ENCODE assay signal across 8 cellular contexts in genomic region chr9:136485049-136485647, GRCh38. TPM values are rescaled to one million over a fixed set of nuclear protein-coding genes. Genes with fewer than 3 reads are reported as not detected.
DNase-seq lines count a peak whose midpoint lies in the region; ATAC-seq and TF ChIP-seq lines count a peak whose summit lies in the region.

No MANE protein-coding gene starts in this region.

- H4K20me1 ChIP-seq in DOHH2 (ENCODE audit: control insufficient read depth, insufficient read depth, low read depth, low read length), result peaks cover 16% of the 10 kb centered on the region; the same call in 1 of the 2 replicates

- H3K4me3 Mint-ChIP-seq in activated naive CD4-positive, alpha-beta T cell treated with anti-CD3 and anti-CD28 coated beads for 36 hours, result peak overlapping the region; percentile 29
- H3K4me3 Mint-ChIP-seq in type B pancreatic cell, result peak overlapping the region; percentile 81

- H3K14ac ChIP-seq in trophoblast cell (ENCODE audit: low read length), result no peak overlapping the region

- no peak overlapping the region for H2BK5ac ChIP-seq in trophoblast cell (ENCODE audit: low read depth, low read length, poor library complexity)

- peak; percentile 85 for TF ChIP-seq CTCF in DOHH2 (IDR thresholded peaks at IDR 0.05; ENCODE audit: low read depth, low read length, poor library complexity, severe bottlenecking)
- TF ChIP-seq CTCF in type B pancreatic cell (conservative IDR thresholded peaks at IDR 0.05), result peak; percentile 94

- CTCF ChIA-PET in activated naive CD4-positive, alpha-beta T cell treated with anti-CD3 and anti-CD28 coated beads for 36 hours (lab: Charles Lee), result interaction anchor here (0.6 to 8.6 kb wide), 16 partner anchors 33 to 223 kb away, joined by 3 to 88 read pairs (median 6); partner anchors contain the start of genes ENTR1 and PMPCA

- no peak overlapping the region for H2BK120ac ChIP-seq in trophoblast cell (ENCODE audit: insufficient read depth, low read length, poor library complexity)

- no peak overlapping the region for H4K91ac ChIP-seq in trophoblast cell (ENCODE audit: low read depth, low read length)

- no peaks in the 10 kb centered on the region for H3K9me3 ChIP-seq in DOHH2 (ENCODE audit: control insufficient read depth, insufficient read depth, low read length)
- no peaks in the 10 kb centered on the region for H3K9me3 ChIP-seq in trophoblast cell (ENCODE audit: insufficient read depth, low read depth, low read length)

- no peak for ATAC-seq in HG03460 (IDR thresholded peaks at IDR 0.05; ENCODE audit: unreplicated experiment)

- no peak overlapping the region for H3K18ac ChIP-seq in trophoblast cell (ENCODE audit: low read length)

- in situ Hi-C loops in SK-MEL-5 (cut with HindIII; ENCODE audit: low pct_unique_long_range_greater_than_20kb, low sequenced_read_pairs), result no loop called here

- H3K23ac ChIP-seq in trophoblast cell (ENCODE audit: low read length), result no peak overlapping the region

- no peak overlapping the region for H3K4ac ChIP-seq in trophoblast cell (ENCODE audit: low read depth, low read length)

- H3K36me3 ChIP-seq in DOHH2 (ENCODE audit: control insufficient read depth, low read length) (peaks cover 9% of the 10 kb centered on the region), trophoblast cell (ENCODE audit: control insufficient read depth in 1 of 2, insufficient read depth in 2 of 2, low read length in 2 of 2) (peaks cover 0 to 1% of the 10 kb centered on the region in 2 experiments)

- H3K27me3 Mint-ChIP-seq in activated naive CD4-positive, alpha-beta T cell treated with anti-CD3 and anti-CD28 coated beads for 36 hours (ENCODE audit: low read depth), result no peaks in the 10 kb centered on the region
- no peaks in the 10 kb centered on the region for H3K27me3 Mint-ChIP-seq in type B pancreatic cell

- no peak overlapping the region for H4K8ac ChIP-seq in trophoblast cell (ENCODE audit: low read depth, low read length)

- H3K79me1 ChIP-seq in trophoblast cell (ENCODE audit: low read length), result peaks cover 12% of the 10 kb centered on the region

- no peak overlapping the region for H2AFZ ChIP-seq in trophoblast cell (ENCODE audit: insufficient read depth, low read length, poor library complexity)

- H3K9me2 ChIP-seq in DOHH2 (replicated peaks; ENCODE audit: control insufficient read depth, low read length), result no peaks in the 10 kb centered on the region

- H3K9me3 Mint-ChIP-seq in activated naive CD4-positive, alpha-beta T cell treated with anti-CD3 and anti-CD28 coated beads for 36 hours, result no peaks in the 10 kb centered on the region
- H3K9me3 Mint-ChIP-seq in type B pancreatic cell, result no peaks in the 10 kb centered on the region

- no peak overlapping the region for H3K9ac ChIP-seq in trophoblast cell (ENCODE audit: low read length)

- no peaks in the 10 kb centered on the region for H3F3A ChIP-seq in DOHH2 (ENCODE audit: control insufficient read depth, insufficient read depth)

- H3K27ac ChIP-seq in DOHH2 (ENCODE audit: low read depth, low read length) (no peak overlapping the region), trophoblast cell (ENCODE audit: low read depth, low read length) (no peak overlapping the region)

- no peak overlapping the region for H3K4me3 ChIP-seq in DOHH2 (ENCODE audit: low read length)
- no peak overlapping the region for H3K4me3 ChIP-seq in trophoblast cell (ENCODE audit: low read depth, low read length)

- peak; percentile 77 for DNase-seq in M059J (ENCODE audit: low read depth)
- DNase-seq in SK-MEL-5 (ENCODE audit: low read depth, low spot score), result peak; percentile 84
- DNase-seq in activated naive CD4-positive, alpha-beta T cell treated with anti-CD3 and anti-CD28 coated beads for 36 hours, result peak; percentile 92
- peak; percentile 45 for DNase-seq in glomerular endothelial cell (ENCODE audit: extremely low read depth, low read depth, low spot score)
- DNase-seq in trophoblast cell, result peak; percentile 79 to 88
- peak; percentile 91 for DNase-seq in type B pancreatic cell (ENCODE audit: extremely low spot score, unreplicated experiment)

- H3K4me1 Mint-ChIP-seq in activated naive CD4-positive, alpha-beta T cell treated with anti-CD3 and anti-CD28 coated beads for 36 hours (ENCODE audit: low read depth), result peaks cover 22% of the 10 kb centered on the region
- H3K4me1 Mint-ChIP-seq in type B pancreatic cell (ENCODE audit: unreplicated experiment), result peaks cover 11% of the 10 kb centered on the region

- H2BK12ac ChIP-seq in trophoblast cell (ENCODE audit: low read length), result no peak overlapping the region

- H3K27me3 ChIP-seq in DOHH2 (ENCODE audit: control insufficient read depth, low read length) (no peaks in the 10 kb centered on the region), trophoblast cell (ENCODE audit: insufficient read depth, low read length) (no peaks in the 10 kb centered on the region)

- H3K4me2 ChIP-seq in DOHH2 (ENCODE audit: low read length) (peak overlapping the region; percentile 96; the same call in 1 of the 2 replicates), trophoblast cell (ENCODE audit: low read length) (no peak overlapping the region)

- intact Hi-C loops in activated naive CD4-positive, alpha-beta T cell treated with anti-CD3 and anti-CD28 coated beads for 36 hours (cut with micrococcal nuclease), result loop anchor here (1.0 to 10.0 kb wide), 2 partner anchors 159 to 760 kb away; partner anchors contain the start of gene TUBB4B

- no peak overlapping the region for H4K12ac ChIP-seq in trophoblast cell (ENCODE audit: low read depth, low read length)

- no peak overlapping the region for H2AK5ac ChIP-seq in trophoblast cell (ENCODE audit: low read length)

- no CpG with 5 or more reads among the region's 13 CpGs for WGBS in trophoblast cell (ENCODE audit: extremely low coverage, insufficient coverage, insufficient read length)

- no peak overlapping the region for H3K27ac Mint-ChIP-seq in activated naive CD4-positive, alpha-beta T cell treated with anti-CD3 and anti-CD28 coated beads for 36 hours
- peak overlapping the region; percentile 89 for H3K27ac Mint-ChIP-seq in type B pancreatic cell

- H3K79me2 ChIP-seq in DOHH2 (ENCODE audit: control insufficient read depth, low read length), result peaks cover 27% of the 10 kb centered on the region
- peaks cover 15% of the 10 kb centered on the region for H3K79me2 ChIP-seq in trophoblast cell (ENCODE audit: control insufficient read depth, insufficient read depth, low read length, poor library complexity)

- H3K4me1 ChIP-seq in DOHH2 (ENCODE audit: control insufficient read depth, low read length) (peaks cover 20% of the 10 kb centered on the region), trophoblast cell (ENCODE audit: control insufficient read depth in 1 of 2, insufficient read depth in 2 of 2, low read length in 2 of 2) (peaks cover 7 to 14% of the 10 kb centered on the region in 2 experiments)

- peaks cover 5% of the 10 kb centered on the region for H3K36me3 Mint-ChIP-seq in activated naive CD4-positive, alpha-beta T cell treated with anti-CD3 and anti-CD28 coated beads for 36 hours (ENCODE audit: low read depth)
- no peaks in the 10 kb centered on the region for H3K36me3 Mint-ChIP-seq in type B pancreatic cell

RNA-seq across cellular contexts. Expression of gene SEC16A, which starts 2.3 kb away (rescaled TPM):
- total RNA-seq in M059J (2014; rRNA removed; shearing (Covaris generic)), result 20.7 and 42.6 TPM in 2 replicates
- total RNA-seq in SK-MEL-5 (2014; rRNA removed; shearing (Covaris generic)), result 16.4 and 20.2 TPM in 2 replicates
- polyA plus RNA-seq in SK-MEL-5 (2015; cell fraction: cytosol; rRNA removed), result 76.2 and 87.8 TPM in 2 replicates
- polyA plus RNA-seq in SK-MEL-5 (2015; cell fraction: nucleus; rRNA removed), result 73.0 and 96.6 TPM in 2 replicates
- 10 to 100 TPM; 44.1 to 47.3 TPM for total RNA-seq in activated naive CD4-positive, alpha-beta T cell treated with anti-CD3 and anti-CD28 coated beads for 36 hours
- 71.7 and 117 TPM in 2 replicates for total RNA-seq in glomerular endothelial cell
- 61.8 and 62.8 TPM in 2 replicates for polyA plus RNA-seq in trophoblast cell (2013)
- total RNA-seq in type B pancreatic cell (ENCODE audit: low replicate concordance), result 74.6 and 95.0 TPM in 2 replicates

RNA-seq across cellular contexts. Expression of gene INPP5E, which starts 45.5 kb away (rescaled TPM):
- total RNA-seq in M059J (2014; rRNA removed; shearing (Covaris generic)), result 7.6 TPM in 2 replicates
- 6.1 and 6.5 TPM in 2 replicates for total RNA-seq in SK-MEL-5 (2014; rRNA removed; shearing (Covaris generic))
- 11.4 and 17.5 TPM in 2 replicates for polyA plus RNA-seq in SK-MEL-5 (2015; cell fraction: cytosol; rRNA removed)
- 51.6 and 58.3 TPM in 2 replicates for polyA plus RNA-seq in SK-MEL-5 (2015; cell fraction: nucleus; rRNA removed)
- total RNA-seq in activated naive CD4-positive, alpha-beta T cell treated with anti-CD3 and anti-CD28 coated beads for 36 hours, result 10 to 100 TPM; 13.9 to 14.8 TPM
- total RNA-seq in glomerular endothelial cell (17.9 and 24.3 TPM in 2 replicates), type B pancreatic cell (ENCODE audit: low replicate concordance) (13.8 and 24.0 TPM in 2 replicates)
- polyA plus RNA-seq in trophoblast cell (2013), result 9.8 and 10.3 TPM in 2 replicates
